Comparison of ENCODE assay signal across 28 cellular contexts in genomic region chr10:34160595-34160994, GRCh38.
"Had no signal": no experiment of that assay in that cellular context is flagged by ENCODE, and none has a peak within 500 bp of the region (broad histone marks: within the 10 kb centered on the region; RNA-seq: fewer than 3 reads in every experiment).

No MANE protein-coding gene starts in this region.

- H3K27me3 ChIP-seq: neural progenitor cell, ovary, spleen, suprapubic skin, testis, tibial artery, transverse colon, upper lobe of right lung, uterus had no signal

- H3K27ac ChIP-seq: neural progenitor cell, ovary, parathyroid adenoma, psoas muscle, skin epidermis, spleen, suprapubic skin, testis, tibial artery, transverse colon, upper lobe of right lung, uterus had no signal

- DNase-seq: natural killer cell; occipital lobe; ovary; posterior cingulate gyrus; psoas muscle; right cardiac atrium; spleen; stimulated activated CD4-positive, alpha-beta T cell treated with anti-CD3 and anti-CD28 coated beads, Interleukin-12 subunit alpha, Interleukin-12 subunit beta, amount 100 ng/mL, for 4 hours; stimulated activated CD4-positive, alpha-beta T cell treated with anti-CD3 and anti-CD28 coated beads, Interleukin-1b, Interleukin-23, amount 100 ng/mL, for 48 hours; stimulated activated CD4-positive, alpha-beta T cell treated with anti-CD3 and anti-CD28 coated beads, Interleukin-4, amount 100 ng/mL, for 1 hour; stimulated activated CD4-positive, alpha-beta T cell treated with anti-CD3 and anti-CD28 coated beads, Interleukin-4, amount 100 ng/mL, for 4 hours; stimulated activated CD8-positive, alpha-beta memory T cell treated with anti-CD3 and anti-CD28 coated beads, Interleukin-4, amount 100 ng/mL, for 48 hours; stimulated activated naive CD4-positive, alpha-beta T cell; stimulated activated naive CD8-positive, alpha-beta T cell treated with anti-CD3 and anti-CD28 coated beads, Interleukin-15, amount 100 ng/mL, for 72 hours; stimulated activated naive CD8-positive, alpha-beta T cell treated with anti-CD3 and anti-CD28 coated beads, Interleukin-15, Interleukin-2, amounts not matched to agents 100 U/mL and 50 U/mL, for 24 hours; substantia nigra; testis; tibial artery; transverse colon; upper lobe of right lung; uterus had no signal

- H3K79me2 ChIP-seq: parathyroid adenoma had no signal

- H3K4me2 ChIP-seq: neural progenitor cell, smooth muscle cell had no signal

- H3K4me3 ChIP-seq: neural progenitor cell, ovary, psoas muscle, skin epidermis, smooth muscle cell, spleen, suprapubic skin, testis, tibial artery, transverse colon, upper lobe of right lung, uterus had no signal

- H3K36me3 ChIP-seq: neural progenitor cell, ovary, spleen, suprapubic skin, tibial artery, transverse colon, upper lobe of right lung, uterus had no signal

- H3K4me1 ChIP-seq: spleen, testis, tibial artery, transverse colon, upper lobe of right lung had no signal

- ATAC-seq: natural killer cell; psoas muscle; right cardiac atrium; sciatic nerve; stimulated activated memory B cell treated with anti-CD40 and anti-IgM and Interleukin-4, amounts not matched to agents 10 μg/mL and 1 μg/mL and 100 μg/mL, for 72 hours; stimulated activated naive CD8-positive, alpha-beta T cell treated with anti-CD3 and anti-CD28 coated beads, Interleukin-15, amount 100 ng/mL, for 72 hours; stimulated activated naive CD8-positive, alpha-beta T cell treated with anti-CD3 and anti-CD28 coated beads, Interleukin-15, Interleukin-2, amounts not matched to agents 100 U/mL and 50 U/mL, for 24 hours; upper lobe of right lung had no signal

- H3K9ac ChIP-seq: neural progenitor cell, parathyroid adenoma had no signal

- H2AFZ ChIP-seq: neural progenitor cell, parathyroid adenoma had no signal

- H3K9me3 ChIP-seq: ovary, psoas muscle, suprapubic skin, testis, tibial artery, transverse colon, upper lobe of right lung, uterus had no signal
